ENCODE assay signal across 32 cellular contexts in the genomic region with DNA sequence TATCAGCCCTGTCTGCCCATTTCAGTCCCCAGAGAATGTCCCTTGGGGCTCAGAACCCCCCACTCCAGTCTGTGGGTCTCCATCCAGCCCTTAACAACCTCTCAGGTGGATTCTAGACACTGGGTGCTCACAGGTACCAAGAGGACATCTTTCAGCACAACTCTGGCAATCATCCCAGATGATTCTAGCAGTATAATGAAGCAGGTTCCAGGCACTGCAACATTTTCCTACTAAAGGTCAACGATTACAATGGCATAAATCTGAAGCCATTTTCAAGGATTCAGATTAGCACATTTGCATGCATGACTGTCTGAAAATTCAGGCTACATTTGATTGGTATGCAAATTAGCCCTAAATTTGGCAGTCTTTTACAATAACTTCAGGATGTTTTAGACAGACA. TPM values are rescaled to one million over a fixed set of nuclear protein-coding genes. Genes with fewer than 3 reads are reported as not detected.
"Had no signal": no experiment of that assay in that cellular context is flagged by ENCODE, and none has a peak within 500 bp of the region (broad histone marks: within the 10 kb centered on the region; RNA-seq: fewer than 3 reads in every experiment).

No MANE protein-coding gene starts in this region.

- ATAC-seq: activated CD8-positive, alpha-beta memory T cell treated with anti-CD3 and anti-CD28 coated beads, Interleukin-2, amount 10 ng/mL, durations not matched to agents 7 days and 5 days had no signal

- H3K4me2 ChIP-seq: KMS-11, PC-9 had no signal

- H3K9ac ChIP-seq: KMS-11 had no signal

- H2AFZ ChIP-seq: PC-9 had no signal

- DNase-seq: activated CD4-positive, alpha-beta memory T cell treated with anti-CD3 and anti-CD28 coated beads, Interleukin-2, amount 10 ng/mL, durations not matched to agents 7 days and 5 days; activated CD4-positive, alpha-beta T cell treated with anti-CD3 and anti-CD28 coated beads for 1 hour; activated CD4-positive, alpha-beta T cell treated with anti-CD3 and anti-CD28 coated beads for 48 hours; activated CD4-positive, CD25-positive, alpha-beta regulatory T cell; activated CD8-positive, alpha-beta memory T cell treated with anti-CD3 and anti-CD28 coated beads for 24 hours; activated CD8-positive, alpha-beta memory T cell treated with anti-CD3 and anti-CD28 coated beads, Interleukin-2, amount 10 ng/mL, durations not matched to agents 7 days and 5 days; activated CD8-positive, alpha-beta memory T cell treated with anti-CD3 and anti-CD28 coated beads, Interleukin-2, amount 50 U/mL, for 48 hours; activated effector memory CD4-positive, alpha-beta T cell treated with Interleukin-2 at 50 U/mL for 16 hours; activated naive CD4-positive, alpha-beta T cell treated with anti-CD3 and anti-CD28 coated beads, Interleukin-2, amount 50 U/mL, for 16 hours; activated naive CD8-positive, alpha-beta T cell treated with anti-CD3 and anti-CD28 coated beads for 36 hours; activated T-cell treated with anti-CD3 and anti-CD28 coated beads, Interleukin-2, amount 50 U/mL, for 48 hours; amniotic stem cell; aorta; brain microvascular endothelial cell; central memory CD4-positive, alpha-beta T cell; MM.1S; NCI-H1092; NCI-H1417 treated with DMSO at 0.1 percent for 48 hours; NCI-H1930; NCI-H2107; NCI-H226; NCI-H446 treated with DMSO at 0.1 percent for 48 hours; PC-9; Right ventricle myocardium superior; SW 1271; T-helper 1 cell; T-helper 2 cell; T-helper 9 cell; WERI-Rb-1 had no signal

- H3K27ac ChIP-seq: brain microvascular endothelial cell, KMS-11, PC-9, WERI-Rb-1 had no signal

- H3K36me3 ChIP-seq: brain microvascular endothelial cell, WERI-Rb-1 had no signal

- H3K27me3 ChIP-seq: brain microvascular endothelial cell had no signal

- H3K4me3 ChIP-seq: PC-9 had no signal

- FAIRE-seq: colon had no signal

RNA-seq across cellular contexts. Expression of gene SLC2A9, which starts 10.0 kb away (rescaled TPM):
- total RNA-seq: OCI-LY7 had no signal
